ENCODE assay signal across 8 cellular contexts in genomic region chr1:145927916-145928647, GRCh38. TPM values are rescaled to one million over a fixed set of nuclear protein-coding genes. Genes with fewer than 3 reads are reported as not detected.
DNase-seq lines count a peak whose midpoint lies in the region; ATAC-seq and TF ChIP-seq lines count a peak whose summit lies in the region.

No MANE protein-coding gene starts in this region.

- peak overlapping the region; percentile 93 for H3K4me3 ChIP-seq in fibroblast of the aortic adventitia (ENCODE audit: low read depth, low read length)
- peak overlapping the region; percentile 58 to 70 (median 66) for H3K4me3 ChIP-seq in sigmoid colon

- CTCF ChIA-PET in RWPE1 (lab: Yijun Ruan, JAX), result interaction anchor here (0.7 to 1.8 kb wide), 5 partner anchors 10 to 82 kb away, joined by 3 to 6 read pairs (median 4); partner anchors contain the start of genes NUDT17 and PEX11B

- H3K27ac ChIP-seq in RWPE1, result peak overlapping the region; percentile 82
- H3K27ac ChIP-seq in sigmoid colon, result peak overlapping the region; percentile 90 to 93 (median 92)

- no peak for TF ChIP-seq EP300 in sigmoid colon (IDR thresholded peaks at IDR 0.05)

- DNase-seq in RWPE1 (ENCODE audit: low spot score) (no peak), fibroblast of the aortic adventitia (ENCODE audit: low read depth) (no peak), sigmoid colon (no peak), dedifferentiated amniotic fluid mesenchymal stem cell (ENCODE audit: extremely low spot score) (no peak), medulla oblongata (ENCODE audit: extremely low spot score) (no peak)
- no peak for DNase-seq in activated CD4-positive, alpha-beta T cell treated with anti-CD3 and anti-CD28 coated beads, Interleukin-2, amount 50 U/mL, for 4 hours

- WGBS in sigmoid colon, 2 donors, result 54 to 60% methylated on average over 20 of the region's 20 CpGs

- TF ChIP-seq POLR2A in GM18505 (IDR thresholded peaks at IDR 0.05; ENCODE audit: borderline replicate concordance, extremely low read depth, insufficient read depth, insufficient read length) (peak; percentile 41), sigmoid colon (IDR thresholded peaks at IDR 0.05) (no peak)

- no peaks in the 10 kb centered on the region for H3K27me3 ChIP-seq in sigmoid colon

- H3K36me3 ChIP-seq in sigmoid colon, result peaks cover 0 to 39% (median 0%) of the 10 kb centered on the region in 4 donors

- peaks cover 0 to 20% (median 19%) of the 10 kb centered on the region in 4 donors for H3K4me1 ChIP-seq in sigmoid colon

- intact Hi-C loops in sigmoid colon (cut with DNase I), result loop anchor here (2.0 kb wide), 1 partner anchor 33 kb away; no protein-coding TSS in a partner anchor

- no peaks in the 10 kb centered on the region for H3K9me3 ChIP-seq in sigmoid colon

- no peak for TF ChIP-seq CTCF in RWPE1 (conservative IDR thresholded peaks at IDR 0.05; ENCODE audit: low read depth)
- no peak for TF ChIP-seq CTCF in fibroblast of the aortic adventitia (IDR thresholded peaks at IDR 0.05; ENCODE audit: insufficient read depth, low read length)
- no peak for TF ChIP-seq CTCF in sigmoid colon (IDR thresholded peaks at IDR 0.05)

- POLR2A ChIA-PET in RWPE1 (lab: Yijun Ruan, JAX; ENCODE audit: low non-redundant PET), result interaction anchor here (0.7 to 2.4 kb wide), 5 partner anchors 29 to 82 kb away, joined by 3 to 15 read pairs (median 4); partner anchors contain the start of genes ANKRD34A, LIX1L and POLR3GL

- ATAC-seq in GM18505 (IDR thresholded peaks at IDR 0.05; ENCODE audit: unreplicated experiment), result no peak
- no peak for ATAC-seq in HG03342 (IDR thresholded peaks at IDR 0.05; ENCODE audit: unreplicated experiment)

RNA-seq across cellular contexts. Expression of gene RBM8A, which starts 0.8 kb away (rescaled TPM):
- total RNA-seq in fibroblast of the aortic adventitia (ENCODE audit: low replicate concordance) (111 and 583 TPM in 2 replicates), sigmoid colon (100 to 1,000 TPM in 1 of 4 donors, 10 to 100 TPM in 3; 77.8 to 102 (median 96.8) TPM)
- 100 to 1,000 TPM in 2 of 3 donors, 10 to 100 TPM in 1; 87.1 to 138 (median 101) TPM for polyA plus RNA-seq in sigmoid colon

RNA-seq across cellular contexts. Expression of gene PEX11B, which starts 9.6 kb away (rescaled TPM):
- total RNA-seq in fibroblast of the aortic adventitia (ENCODE audit: low replicate concordance) (26.8 and 33.4 TPM in 2 replicates), sigmoid colon (10 to 100 TPM; 20.2 to 22.5 (median 20.6) TPM)
- polyA plus RNA-seq in sigmoid colon, result 10 to 100 TPM; 28.6 to 41.8 (median 33.6) TPM

RNA-seq across cellular contexts. Expression of gene ITGA10, which starts 18.2 kb away (rescaled TPM):
- total RNA-seq in fibroblast of the aortic adventitia (ENCODE audit: low replicate concordance) (2.0 and 28.3 TPM in 2 replicates), sigmoid colon (1 to 10 TPM; 2.5 to 7.4 (median 3.0) TPM)
- 1 to 10 TPM in 1 of 3 donors, under 1 TPM in 1, not detected in 1; 0.23 to 1.1 TPM for polyA plus RNA-seq in sigmoid colon

RNA-seq across cellular contexts. Expression of gene LIX1L, which starts 29.7 kb away (rescaled TPM):
- total RNA-seq in fibroblast of the aortic adventitia (ENCODE audit: low replicate concordance), result 50.8 and 73.3 TPM in 2 replicates
- total RNA-seq in sigmoid colon, result 10 to 100 TPM; 26.9 to 42.5 (median 36.0) TPM
- polyA plus RNA-seq in sigmoid colon, result 1 to 10 TPM; 1.4 to 8.7 (median 3.0) TPM

RNA-seq across cellular contexts. Expression of gene ANKRD34A, which starts 36.3 kb away (rescaled TPM):
- 0.65 and 0.99 TPM in 2 replicates for total RNA-seq in fibroblast of the aortic adventitia (ENCODE audit: low replicate concordance)
- 1 to 10 TPM in 2 of 4 donors, under 1 TPM in 2; 0.33 to 1.9 (median 1.0) TPM for total RNA-seq in sigmoid colon
- under 1 TPM in 1 of 3 donors, not detected in 2; 0.41 TPM for polyA plus RNA-seq in sigmoid colon
